In the genomic region with DNA sequence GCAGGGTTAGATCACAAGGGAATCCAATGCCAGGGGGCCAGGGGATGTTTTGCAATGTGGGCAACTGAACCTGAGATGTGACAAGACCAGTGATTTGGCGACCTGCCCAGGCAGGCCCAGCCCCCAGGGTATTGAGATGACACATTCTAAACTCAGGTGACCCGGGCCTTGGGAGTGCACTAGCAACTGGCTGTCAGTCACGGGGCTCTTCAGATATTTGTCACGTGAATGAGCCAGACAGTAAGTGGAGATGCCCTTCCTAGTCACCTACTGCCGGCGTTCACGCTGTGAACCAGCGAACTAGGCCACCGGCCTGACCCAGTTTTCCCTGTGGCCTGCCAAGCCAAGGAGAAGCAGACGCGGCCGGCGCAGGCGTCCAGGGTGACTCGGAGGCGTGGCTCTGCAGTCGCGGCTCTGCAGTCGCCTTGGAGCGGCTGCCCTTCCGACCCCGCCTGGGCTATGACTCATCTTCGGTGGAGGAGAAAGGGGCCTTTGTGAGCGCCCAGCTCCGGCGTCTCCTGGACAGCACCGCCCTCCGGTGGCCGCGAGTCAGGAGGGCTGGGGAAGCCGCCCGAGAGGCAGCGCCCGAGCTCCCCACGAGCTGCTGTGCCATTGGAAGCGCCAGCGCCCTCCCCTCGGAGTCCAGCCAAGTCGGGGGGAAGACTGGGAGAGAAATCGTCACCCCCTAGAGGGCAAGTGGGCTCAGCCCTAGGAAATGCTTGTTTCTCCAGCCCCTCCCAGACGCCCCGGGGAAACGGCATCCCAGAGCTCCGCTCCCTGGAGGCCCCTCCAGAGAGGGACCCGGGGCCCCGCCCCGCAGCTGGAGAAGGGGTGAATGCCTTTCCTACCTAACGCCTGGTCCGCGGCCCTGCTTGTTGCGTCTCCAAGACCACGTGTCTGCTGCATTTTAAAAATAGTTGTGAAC, we compare ENCODE assay signal across 1 cellular context.
TF ChIP-seq lines count a peak whose summit lies in the region.

No MANE protein-coding gene starts in this region.

TF ChIP-seq in K562, 482 proteins besides CTCF, POLR2A, EP300 and RAD21 (continued from another document and continues in another):
- TF ChIP-seq, protein P1, sequence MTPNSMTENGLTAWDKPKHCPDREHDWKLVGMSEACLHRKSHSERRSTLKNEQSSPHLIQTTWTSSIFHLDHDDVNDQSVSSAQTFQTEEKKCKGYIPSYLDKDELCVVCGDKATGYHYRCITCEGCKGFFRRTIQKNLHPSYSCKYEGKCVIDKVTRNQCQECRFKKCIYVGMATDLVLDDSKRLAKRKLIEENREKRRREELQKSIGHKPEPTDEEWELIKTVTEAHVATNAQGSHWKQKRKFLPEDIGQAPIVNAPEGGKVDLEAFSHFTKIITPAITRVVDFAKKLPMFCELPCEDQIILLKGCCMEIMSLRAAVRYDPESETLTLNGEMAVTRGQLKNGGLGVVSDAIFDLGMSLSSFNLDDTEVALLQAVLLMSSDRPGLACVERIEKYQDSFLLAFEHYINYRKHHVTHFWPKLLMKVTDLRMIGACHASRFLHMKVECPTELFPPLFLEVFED (CRISPR knock-in tag; conservative IDR thresholded peaks at IDR 0.05), result 0 out of 2 replicates have a peak, but pooled peaks have one; percentile 39
- TF ChIP-seq CBFA2T2 (conservative IDR thresholded peaks at IDR 0.05) (peak; percentile 39; the same call in 1 of the 2 replicates), MYNN (IDR thresholded peaks at IDR 0.05) (peak; percentile 82; the same call in 1 of the 2 replicates), MYNN (CRISPR knock-in tag; IDR thresholded peaks at IDR 0.05) (no peak), TFAP4 (CRISPR knock-in tag; IDR thresholded peaks at IDR 0.05; ENCODE audit: borderline replicate concordance) (peak; percentile 87), BHLHE40 (IDR thresholded peaks at IDR 0.05; ENCODE audit: low read length) (peak; percentile 98), NCOA1 (IDR thresholded peaks at IDR 0.05; ENCODE audit: low read depth) (0 out of 2 replicates have a peak, but pooled peaks have one; percentile 70), CTCFL (IDR thresholded peaks at IDR 0.05; ENCODE audit: borderline replicate concordance, insufficient read depth, low read depth, low read length, poor library complexity, severe bottlenecking) (peak; percentile 34), CSDE1 (IDR thresholded peaks at IDR 0.05) (no peak), CAMTA2 (CRISPR knock-in tag; conservative IDR thresholded peaks at IDR 0.05) (no peak), ZNF146 (CRISPR knock-in tag; IDR thresholded peaks at IDR 0.05; ENCODE audit: unreplicated experiment) (no peak), ERF (CRISPR knock-in tag; IDR thresholded peaks at IDR 0.05) (0 out of 2 replicates have a peak, but pooled peaks have one; percentile 54), ZNF12 (CRISPR knock-in tag; IDR thresholded peaks at IDR 0.05) (0 out of 2 replicates have a peak, but pooled peaks have one; percentile 44), MTA1 (IDR thresholded peaks at IDR 0.05; ENCODE audit: borderline replicate concordance) (0 out of 2 replicates have a peak, but pooled peaks have one; percentile 36), TRIM24 (IDR thresholded peaks at IDR 0.05) (0 out of 4 replicates have a peak, but pooled peaks of 1 of the 2 experiments have one; percentile 18), ZEB2 (IDR thresholded peaks at IDR 0.05) (0 out of 2 replicates have a peak, but pooled peaks have one; percentile 51), ZNF79 (CRISPR knock-in tag; IDR thresholded peaks at IDR 0.05; ENCODE audit: low read depth) (0 out of 2 replicates have a peak, but pooled peaks have one; percentile 44), HINFP (tag; conservative IDR thresholded peaks at IDR 0.05; ENCODE audit: low read depth) (peak; percentile 77; the same call in 1 of the 2 replicates), SMAD3 (CRISPR knock-in tag; conservative IDR thresholded peaks at IDR 0.05) (0 out of 2 replicates have a peak, but pooled peaks have one; percentile 17), MCM2 (IDR thresholded peaks at IDR 0.05; ENCODE audit: low read depth) (no peak), TOE1 (IDR thresholded peaks at IDR 0.05; ENCODE audit: borderline replicate concordance) (peak; percentile 91), TOE1 (CRISPR knock-in tag; IDR thresholded peaks at IDR 0.05; ENCODE audit: borderline replicate concordance, low read depth) (no peak), HMGN3 (IDR thresholded peaks at IDR 0.05; ENCODE audit: borderline replicate concordance, extremely low read depth, insufficient read length, low read depth, low read length) (peak; percentile 95), ZNF644 (tag; IDR thresholded peaks at IDR 0.05; ENCODE audit: low read depth) (no peak), SAFB2 (IDR thresholded peaks at IDR 0.05; ENCODE audit: borderline replicate concordance, low read depth, low read length, severe bottlenecking) (no peak), DPF2 (IDR thresholded peaks at IDR 0.05) (peak; percentile 80), SRF (CRISPR knock-in tag; IDR thresholded peaks at IDR 0.05) (peak in 1 of 2 experiments; percentile 63; a peak in 2 of 4 replicates)
- TF ChIP-seq, protein P2, sequence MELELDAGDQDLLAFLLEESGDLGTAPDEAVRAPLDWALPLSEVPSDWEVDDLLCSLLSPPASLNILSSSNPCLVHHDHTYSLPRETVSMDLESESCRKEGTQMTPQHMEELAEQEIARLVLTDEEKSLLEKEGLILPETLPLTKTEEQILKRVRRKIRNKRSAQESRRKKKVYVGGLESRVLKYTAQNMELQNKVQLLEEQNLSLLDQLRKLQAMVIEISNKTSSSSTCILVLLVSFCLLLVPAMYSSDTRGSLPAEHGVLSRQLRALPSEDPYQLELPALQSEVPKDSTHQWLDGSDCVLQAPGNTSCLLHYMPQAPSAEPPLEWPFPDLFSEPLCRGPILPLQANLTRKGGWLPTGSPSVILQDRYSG (tag; conservative IDR thresholded peaks at IDR 0.05; ENCODE audit: low read depth), result peak; percentile 46; the same call in 1 of the 2 replicates
- TF ChIP-seq, protein P3, sequence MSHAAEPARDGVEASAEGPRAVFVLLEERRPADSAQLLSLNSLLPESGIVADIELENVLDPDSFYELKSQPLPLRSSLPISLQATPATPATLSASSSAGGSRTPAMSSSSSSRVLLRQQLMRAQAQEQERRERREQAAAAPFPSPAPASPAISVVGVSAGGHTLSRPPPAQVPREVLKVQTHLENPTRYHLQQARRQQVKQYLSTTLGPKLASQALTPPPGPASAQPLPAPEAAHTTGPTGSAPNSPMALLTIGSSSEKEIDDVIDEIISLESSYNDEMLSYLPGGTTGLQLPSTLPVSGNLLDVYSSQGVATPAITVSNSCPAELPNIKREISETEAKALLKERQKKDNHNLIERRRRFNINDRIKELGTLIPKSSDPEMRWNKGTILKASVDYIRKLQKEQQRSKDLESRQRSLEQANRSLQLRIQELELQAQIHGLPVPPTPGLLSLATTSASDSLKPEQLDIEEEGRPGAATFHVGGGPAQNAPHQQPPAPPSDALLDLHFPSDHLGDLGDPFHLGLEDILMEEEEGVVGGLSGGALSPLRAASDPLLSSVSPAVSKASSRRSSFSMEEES (CRISPR knock-in tag; IDR thresholded peaks at IDR 0.05), result peak; percentile 74
- TF ChIP-seq, protein P4, sequence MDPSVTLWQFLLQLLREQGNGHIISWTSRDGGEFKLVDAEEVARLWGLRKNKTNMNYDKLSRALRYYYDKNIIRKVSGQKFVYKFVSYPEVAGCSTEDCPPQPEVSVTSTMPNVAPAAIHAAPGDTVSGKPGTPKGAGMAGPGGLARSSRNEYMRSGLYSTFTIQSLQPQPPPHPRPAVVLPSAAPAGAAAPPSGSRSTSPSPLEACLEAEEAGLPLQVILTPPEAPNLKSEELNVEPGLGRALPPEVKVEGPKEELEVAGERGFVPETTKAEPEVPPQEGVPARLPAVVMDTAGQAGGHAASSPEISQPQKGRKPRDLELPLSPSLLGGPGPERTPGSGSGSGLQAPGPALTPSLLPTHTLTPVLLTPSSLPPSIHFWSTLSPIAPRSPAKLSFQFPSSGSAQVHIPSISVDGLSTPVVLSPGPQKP (CRISPR knock-in tag; IDR thresholded peaks at IDR 0.05), result no peak
- TF ChIP-seq, protein P5, sequence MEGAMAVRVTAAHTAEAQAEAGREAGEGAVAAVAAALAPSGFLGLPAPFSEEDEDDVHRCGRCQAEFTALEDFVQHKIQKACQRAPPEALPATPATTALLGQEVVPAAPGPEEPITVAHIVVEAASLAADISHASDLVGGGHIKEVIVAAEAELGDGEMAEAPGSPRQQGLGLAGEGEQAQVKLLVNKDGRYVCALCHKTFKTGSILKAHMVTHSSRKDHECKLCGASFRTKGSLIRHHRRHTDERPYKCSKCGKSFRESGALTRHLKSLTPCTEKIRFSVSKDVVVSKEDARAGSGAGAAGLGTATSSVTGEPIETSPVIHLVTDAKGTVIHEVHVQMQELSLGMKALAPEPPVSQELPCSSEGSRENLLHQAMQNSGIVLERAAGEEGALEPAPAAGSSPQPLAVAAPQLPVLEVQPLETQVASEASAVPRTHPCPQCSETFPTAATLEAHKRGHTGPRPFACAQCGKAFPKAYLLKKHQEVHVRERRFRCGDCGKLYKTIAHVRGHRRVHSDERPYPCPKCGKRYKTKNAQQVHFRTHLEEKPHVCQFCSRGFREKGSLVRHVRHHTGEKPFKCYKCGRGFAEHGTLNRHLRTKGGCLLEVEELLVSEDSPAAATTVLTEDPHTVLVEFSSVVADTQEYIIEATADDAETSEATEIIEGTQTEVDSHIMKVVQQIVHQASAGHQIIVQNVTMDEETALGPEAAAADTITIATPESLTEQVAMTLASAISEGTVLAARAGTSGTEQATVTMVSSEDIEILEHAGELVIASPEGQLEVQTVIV (CRISPR knock-in tag; IDR thresholded peaks at IDR 0.05; ENCODE audit: borderline replicate concordance), result no peak
